Comparison of ENCODE assay signal across 23 cellular contexts in the genomic region with DNA sequence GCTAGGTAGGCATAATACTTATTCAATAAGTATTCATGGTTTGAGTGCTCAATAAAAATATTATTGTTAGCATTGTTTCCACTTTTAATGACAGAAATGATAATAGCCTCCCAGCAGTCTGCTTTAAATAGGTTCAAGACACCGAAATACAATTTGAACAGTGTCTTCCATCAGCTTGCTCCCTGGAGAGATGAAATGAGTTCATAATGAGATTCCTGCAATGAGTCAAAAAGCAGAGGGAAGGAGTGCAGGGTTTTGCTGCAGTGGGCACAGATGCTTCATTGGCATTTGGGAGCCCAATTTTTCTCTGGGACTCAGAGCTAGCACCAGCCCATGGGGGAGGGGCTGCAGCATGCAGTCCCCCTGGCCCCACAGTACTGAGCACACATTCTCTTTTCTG.
"Had no signal": no experiment of that assay in that cellular context is flagged by ENCODE, and none has a peak within 500 bp of the region (broad histone marks: within the 10 kb centered on the region; RNA-seq: fewer than 3 reads in every experiment).

No MANE protein-coding gene starts in this region.

- H3K36me3 Mint-ChIP-seq: immature natural killer cell, memory B cell, mesothelial cell of epicardium, natural killer cell had no signal

- H3K9me3 ChIP-seq: colonic mucosa, esophagus squamous epithelium, lower lobe of right lung, sigmoid colon, thoracic aorta, transverse colon had no signal

- ATAC-seq: left cardiac atrium, lower lobe of right lung, natural killer cell had no signal

- H3K4me1 Mint-ChIP-seq: immature natural killer cell, memory B cell, natural killer cell, neural crest cell had no signal

- DNase-seq: cerebellar nuclear complex; colonic mucosa; dermis blood vessel endothelial cell; esophagus squamous epithelium; foreskin melanocyte; immature natural killer cell; kidney; left cardiac atrium; left ventricle myocardium inferior; lower lobe of right lung; natural killer cell; posterior cingulate gyrus; sigmoid colon; stimulated activated CD4-positive, alpha-beta T cell treated with anti-CD3 and anti-CD28 coated beads, Interleukin-2, amount 100 ng/mL, for 24 hours; stimulated activated CD4-positive, alpha-beta T cell treated with anti-CD3 and anti-CD28 coated beads, Interleukin-4, amount 100 ng/mL, for 4 hours; transverse colon had no signal

- H3K27me3 ChIP-seq: colonic mucosa, right atrium auricular region, sigmoid colon, transverse colon had no signal

- H3K36me3 ChIP-seq: colonic mucosa, esophagus squamous epithelium, left ventricle myocardium inferior, lower lobe of right lung, right atrium auricular region, sigmoid colon, thoracic aorta, transverse colon had no signal

- H3K27ac ChIP-seq: colonic mucosa, esophagus squamous epithelium, left ventricle myocardium inferior, lower lobe of right lung, right atrium auricular region, sigmoid colon, skin epidermis, thoracic aorta, transverse colon had no signal

- H3K9me3 Mint-ChIP-seq: immature natural killer cell, natural killer cell had no signal

- H3K4me1 ChIP-seq: colonic mucosa, left ventricle myocardium inferior, lower lobe of right lung, right atrium auricular region, sigmoid colon, transverse colon had no signal

- H3K27ac Mint-ChIP-seq: immature natural killer cell; memory B cell; mesothelial cell of epicardium; natural killer cell; stimulated activated naive CD8-positive, alpha-beta T cell treated with anti-CD3 and anti-CD28 coated beads, Interleukin-15, Interleukin-2, amounts not matched to agents 100 ng/mL and 50 ng/mL, for 24 hours had no signal

- H3K4me3 ChIP-seq: colonic mucosa, esophagus squamous epithelium, left ventricle myocardium inferior, lower lobe of right lung, right atrium auricular region, sigmoid colon, skin epidermis, thoracic aorta, transverse colon had no signal

- H3K4me3 Mint-ChIP-seq: immature natural killer cell; memory B cell; mesothelial cell of epicardium; natural killer cell; neural crest cell; stimulated activated naive CD8-positive, alpha-beta T cell treated with anti-CD3 and anti-CD28 coated beads, Interleukin-15, Interleukin-2, amounts not matched to agents 100 ng/mL and 50 ng/mL, for 24 hours had no signal
